Comparison of ENCODE assay signal across 14 cellular contexts in genomic region chr6:43903739-43904290, GRCh38.
DNase-seq lines count a peak whose midpoint lies in the region; ATAC-seq, FAIRE-seq and TF ChIP-seq lines count a peak whose summit lies in the region.
"Had no signal": no experiment of that assay in that cellular context is flagged by ENCODE, and none has a peak within 500 bp of the region (broad histone marks: within the 10 kb centered on the region; RNA-seq: fewer than 3 reads in every experiment).

No MANE protein-coding gene starts in this region.

- no peaks in the 10 kb centered on the region for H3K36me3 Mint-ChIP-seq in stimulated activated effector memory CD8-positive, alpha-beta T cell treated with anti-CD3 and anti-CD28 coated beads, Interleukin-12 subunit alpha, Interleukin-12 subunit beta, amount 100 ng/mL, for 72 hours
- H3K36me3 Mint-ChIP-seq: CD14-positive monocyte; CD8-positive, alpha-beta T cell had no signal

- no peak overlapping the region for H4K5ac ChIP-seq in IMR-90 (ENCODE audit: low read depth, low read length)

- H3K56ac ChIP-seq in IMR-90 (ENCODE audit: extremely low read depth, insufficient read depth, low read length) = no peak overlapping the region

- H3K27me3 ChIP-seq in cardiac muscle cell = no peaks in the 10 kb centered on the region
- H3K27me3 ChIP-seq in right cardiac atrium (ENCODE audit: control insufficient read depth, insufficient read depth) = no peaks in the 10 kb centered on the region
- H3K27me3 ChIP-seq in IMR-90 (ENCODE audit: control insufficient read depth, insufficient read depth, low read length) = peaks cover 9% of the 10 kb centered on the region
- H3K27me3 ChIP-seq in effector memory CD4-positive, alpha-beta T cell (replicated peaks; ENCODE audit: control insufficient read depth, insufficient read depth, low read length, poor library complexity, severe bottlenecking) = no peaks in the 10 kb centered on the region

- POLR2A ChIA-PET in IMR-90 (lab: Charles Lee; ENCODE audit: unreplicated experiment) = no interaction called here

- H3K4me3 ChIP-seq in cardiac muscle cell (no peak overlapping the region), right cardiac atrium (ENCODE audit: low read length) (no peak overlapping the region), IMR-90 (ENCODE audit: insufficient read depth, low read depth, low read length) (no peak overlapping the region), kidney (ENCODE audit: low read length in 2 of 2) (no peak overlapping the region)
- H3K4me3 ChIP-seq in effector memory CD4-positive, alpha-beta T cell (ENCODE audit: insufficient read depth, low read depth, low read length, poor library complexity, severe bottlenecking) = no peak overlapping the region
- H3K4me3 ChIP-seq: A549, GM23248 had no signal

- H3K27ac ChIP-seq in cardiac muscle cell (peak overlapping the region; percentile 75), right cardiac atrium (ENCODE audit: low read length) (no peak overlapping the region), IMR-90 (ENCODE audit: insufficient read depth, low read length) (no peak overlapping the region), kidney (ENCODE audit: low read depth in 2 of 2, low read length in 2 of 2) (no peak overlapping the region)
- H3K27ac ChIP-seq in effector memory CD4-positive, alpha-beta T cell (ENCODE audit: insufficient read depth, low read length, poor library complexity, severe bottlenecking) = no peak overlapping the region
- H3K27ac ChIP-seq: A549, GM23248 had no signal

- H3K79me1 ChIP-seq in IMR-90 (ENCODE audit: low read depth in 1 of 2, low read length in 2 of 2) = no peaks in the 10 kb centered on the region

- no peak overlapping the region for H4K8ac ChIP-seq in IMR-90 (ENCODE audit: low read depth in 2 of 2, low read length in 2 of 2)

- no peak overlapping the region for H4K91ac ChIP-seq in IMR-90 (ENCODE audit: insufficient read depth, low read depth, low read length)

- CTCF ChIA-PET in IMR-90 (lab: Yijun Ruan, JAX) = no interaction called here

- H2AK9ac ChIP-seq in IMR-90 (replicated peaks; ENCODE audit: low read depth, low read length, poor library complexity) = no peak overlapping the region

- TF ChIP-seq CTCF in cardiac muscle cell (IDR thresholded peaks at IDR 0.05; ENCODE audit: low read depth, low read length) (no peak), IMR-90 (conservative IDR thresholded peaks at IDR 0.05; ENCODE audit: low read depth, low read length) (no peak), kidney (IDR thresholded peaks at IDR 0.05; ENCODE audit: borderline replicate concordance, extremely low read depth, insufficient read depth) (no peak)

- peaks cover 27% of the 10 kb centered on the region for H3K4me1 ChIP-seq in cardiac muscle cell (ENCODE audit: low read depth)
- peaks cover 2% of the 10 kb centered on the region for H3K4me1 ChIP-seq in right cardiac atrium (ENCODE audit: control insufficient read depth, insufficient read depth, low read length)
- peaks cover 3% of the 10 kb centered on the region; the same call in 1 of the 2 replicates for H3K4me1 ChIP-seq in IMR-90 (ENCODE audit: control insufficient read depth, insufficient read depth, low read length)
- peaks cover 0 to 5% of the 10 kb centered on the region in 2 donors for H3K4me1 ChIP-seq in kidney (ENCODE audit: control insufficient read depth in 1 of 2, insufficient read depth in 1 of 2, low read depth in 1 of 2, low read length in 2 of 2)
- H3K4me1 ChIP-seq in effector memory CD4-positive, alpha-beta T cell (ENCODE audit: control insufficient read depth, insufficient read depth, low read length, poor library complexity, severe bottlenecking) = no peaks in the 10 kb centered on the region
- H3K4me1 ChIP-seq: A549, Caco-2 had no signal

- ATAC-seq in right cardiac atrium = no peak
- no peak for ATAC-seq in IMR-90 (ENCODE audit: low read depth)
- no peak for ATAC-seq in HG03521 (IDR thresholded peaks at IDR 0.05; ENCODE audit: unreplicated experiment)
- ATAC-seq in stimulated activated effector memory CD8-positive, alpha-beta T cell treated with anti-CD3 and anti-CD28 coated beads, Interleukin-12 subunit alpha, Interleukin-12 subunit beta, amount 100 ng/mL, for 72 hours = no peak
- ATAC-seq: A549; CD8-positive, alpha-beta T cell had no signal

- no peaks in the 10 kb centered on the region for H3K4me1 Mint-ChIP-seq in stimulated activated effector memory CD8-positive, alpha-beta T cell treated with anti-CD3 and anti-CD28 coated beads, Interleukin-12 subunit alpha, Interleukin-12 subunit beta, amount 100 ng/mL, for 72 hours

- intact Hi-C loops in right cardiac atrium (cut with DNase I) (no loop called here), IMR-90 (cut with micrococcal nuclease) (no loop called here), kidney (cut with DNase I) (no loop called here)

- no peak for FAIRE-seq in kidney (lab: Jason Lieb, UNC)
- FAIRE-seq: A549, GM12891 had no signal

- no peak overlapping the region for H3K27ac Mint-ChIP-seq in stimulated activated effector memory CD8-positive, alpha-beta T cell treated with anti-CD3 and anti-CD28 coated beads, Interleukin-12 subunit alpha, Interleukin-12 subunit beta, amount 100 ng/mL, for 72 hours
- H3K27ac Mint-ChIP-seq: CD8-positive, alpha-beta T cell had no signal

- WGBS in right cardiac atrium = 89% methylated on average over 7 of the region's 7 CpGs
- WGBS in IMR-90 (ENCODE audit: extremely low coverage in 2 of 2, insufficient read length in 1 of 2), 2 experiments = 74% methylated on average over 4 of the region's 7 CpGs; no CpG with 5 or more reads in 1 of the 2 experiments

- H3K4ac ChIP-seq in IMR-90 (ENCODE audit: low read depth, low read length) = no peak overlapping the region

- H3K18ac ChIP-seq in IMR-90 (ENCODE audit: low read depth, low read length) = no peak overlapping the region

- H2BK15ac ChIP-seq in IMR-90 (ENCODE audit: low read depth, low read length) = no peak overlapping the region

- no peak overlapping the region for H2AFZ ChIP-seq in IMR-90 (replicated peaks; ENCODE audit: low read length, poor library complexity)
- H2AFZ ChIP-seq: GM23248 had no signal

- no peak overlapping the region for H2BK5ac ChIP-seq in IMR-90 (ENCODE audit: low read depth, low read length, poor library complexity, severe bottlenecking)

- no peaks in the 10 kb centered on the region for H3K9me3 Mint-ChIP-seq in stimulated activated effector memory CD8-positive, alpha-beta T cell treated with anti-CD3 and anti-CD28 coated beads, Interleukin-12 subunit alpha, Interleukin-12 subunit beta, amount 100 ng/mL, for 72 hours
- H3K9me3 Mint-ChIP-seq: CD8-positive, alpha-beta T cell had no signal

- H3K4me2 ChIP-seq in IMR-90 (ENCODE audit: low read depth, low read length) = no peak overlapping the region
- H3K4me2 ChIP-seq: A549 had no signal

- no TSS peak for BruUV-seq in IMR-90 (replicated peaks; lab: Mats Ljungman, UMichigan)

- no peak overlapping the region for H2BK120ac ChIP-seq in IMR-90 (ENCODE audit: low read depth, low read length)

- no peaks in the 10 kb centered on the region for H4K20me1 ChIP-seq in IMR-90 (ENCODE audit: insufficient read depth, low read length)

- TF ChIP-seq POLR2A in IMR-90 (IDR thresholded peaks at IDR 0.05; ENCODE audit: low read depth, low read length) = no peak

- no peak overlapping the region for H3K23ac ChIP-seq in IMR-90 (ENCODE audit: low read depth, low read length)

- no peaks in the 10 kb centered on the region for H3K9me3 ChIP-seq in cardiac muscle cell (ENCODE audit: low read depth)
- H3K9me3 ChIP-seq in right cardiac atrium (ENCODE audit: control insufficient read depth, low read length) = no peaks in the 10 kb centered on the region
- no peaks in the 10 kb centered on the region for H3K9me3 ChIP-seq in IMR-90 (ENCODE audit: control insufficient read depth, insufficient read depth, low read length)
- no peaks in the 10 kb centered on the region for H3K9me3 ChIP-seq in kidney (ENCODE audit: control insufficient read depth in 1 of 2, low read length in 2 of 2)
- H3K9me3 ChIP-seq in effector memory CD4-positive, alpha-beta T cell (ENCODE audit: control insufficient read depth, low read length) = no peaks in the 10 kb centered on the region
- H3K9me3 ChIP-seq: A549, Caco-2 had no signal

- DNase-seq in cardiac muscle cell (ENCODE audit: low read depth in 1 of 2, low spot score in 1 of 2) (no peak), right cardiac atrium (no peak), IMR-90 (no peak), kidney (peak; percentile 41)
- no peak for DNase-seq in effector memory CD4-positive, alpha-beta T cell
- no peak for DNase-seq in stimulated activated effector memory CD8-positive, alpha-beta T cell treated with anti-CD3 and anti-CD28 coated beads, Interleukin-12 subunit alpha, Interleukin-12 subunit beta, amount 100 ng/mL, for 72 hours (ENCODE audit: low spot score in 2 of 2)
- DNase-seq: Caco-2; CD8-positive, alpha-beta T cell; GM23248; H7 had no signal

- H2BK20ac ChIP-seq in IMR-90 (ENCODE audit: low read depth, low read length) = 0 out of 2 replicates have a peak overlapping the region, but pooled peaks have one; percentile 28

- no peak overlapping the region for H2AK5ac ChIP-seq in IMR-90 (ENCODE audit: low read depth, low read length)

- no peaks in the 10 kb centered on the region for H3K9me1 ChIP-seq in IMR-90 (ENCODE audit: insufficient read depth, low read length)

- in situ Hi-C loops in IMR-90 (cut with MboI; ENCODE audit: low sequenced_read_pairs) = no loop called here

- H3K36me3 ChIP-seq in cardiac muscle cell (no peaks in the 10 kb centered on the region), IMR-90 (ENCODE audit: control insufficient read depth, insufficient read depth, low read length) (no peaks in the 10 kb centered on the region), kidney (ENCODE audit: control insufficient read depth in 1 of 2, insufficient read depth in 2 of 2, low read length in 2 of 2) (no peaks in the 10 kb centered on the region)
- no peaks in the 10 kb centered on the region for H3K36me3 ChIP-seq in effector memory CD4-positive, alpha-beta T cell (ENCODE audit: control insufficient read depth, insufficient read depth, low read length)

- no peak overlapping the region for H3K14ac ChIP-seq in IMR-90 (replicated peaks; ENCODE audit: low read depth, low read length)

- no peak overlapping the region for H3K4me3 Mint-ChIP-seq in stimulated activated effector memory CD8-positive, alpha-beta T cell treated with anti-CD3 and anti-CD28 coated beads, Interleukin-12 subunit alpha, Interleukin-12 subunit beta, amount 100 ng/mL, for 72 hours
- H3K4me3 Mint-ChIP-seq: CD14-positive monocyte; CD8-positive, alpha-beta T cell had no signal

- TF ChIP-seq RAD21 in IMR-90 (IDR thresholded peaks at IDR 0.05; ENCODE audit: low read length) = no peak

- dilution Hi-C loops in IMR-90 (cut with HindIII; ENCODE audit: low sequenced_read_pairs, unreplicated experiment) = no loop called here

- no peak overlapping the region for H3K9ac ChIP-seq in IMR-90 (ENCODE audit: low read depth, low read length)
- no peak overlapping the region for H3K9ac ChIP-seq in kidney (ENCODE audit: low read length in 2 of 2)
- H3K9ac ChIP-seq: GM23248 had no signal

TF ChIP-seq in IMR-90, 13 proteins besides CTCF, POLR2A, EP300 and RAD21 (continues in another document):
- TF ChIP-seq RFX5 (IDR thresholded peaks at IDR 0.05; ENCODE audit: low read depth, low read length) = no peak
- no peak for TF ChIP-seq MAFK (IDR thresholded peaks at IDR 0.05; ENCODE audit: low read depth, low read length)
- TF ChIP-seq CHD1 (IDR thresholded peaks at IDR 0.05; ENCODE audit: low read depth, low read length) = no peak
- TF ChIP-seq SMC3 (IDR thresholded peaks at IDR 0.05; ENCODE audit: low read depth, low read length) = no peak
